ENCODE assay signal across 11 cellular contexts in genomic region chr1:88774151-88774556, GRCh38.
DNase-seq lines count a peak whose midpoint lies in the region; TF ChIP-seq lines count a peak whose summit lies in the region.
"Had no signal": no experiment of that assay in that cellular context is flagged by ENCODE, and none has a peak within 500 bp of the region (broad histone marks: within the 10 kb centered on the region; RNA-seq: fewer than 3 reads in every experiment).

No MANE protein-coding gene starts in this region.

- H3K4me1 ChIP-seq in SJSA1 (replicated peaks): peaks cover 12% of the 10 kb centered on the region
- peaks cover 4% of the 10 kb centered on the region for H3K4me1 ChIP-seq in fibroblast of lung (ENCODE audit: control insufficient read depth, extremely low read depth, insufficient read depth, low read length)

- peak overlapping the region; percentile 51 for H3K27ac ChIP-seq in SJSA1
- peak overlapping the region; percentile 13 for H3K27ac ChIP-seq in fibroblast of lung (ENCODE audit: insufficient read depth, low read length)

- peak overlapping the region; percentile 78 for H3K27ac Mint-ChIP-seq in T-helper 2 cell treated with Interferon-gamma antibody and Interleukin-4, amounts not matched to agents 5 μg/mL and 100 μg/mL, for 36 hours

- H3K36me3 ChIP-seq in SJSA1 (peaks cover 34% of the 10 kb centered on the region), fibroblast of lung (ENCODE audit: control insufficient read depth, insufficient read depth, low read length) (no peaks in the 10 kb centered on the region)

- H3K9me3 Mint-ChIP-seq in T-helper 2 cell treated with Interferon-gamma antibody and Interleukin-4, amounts not matched to agents 5 μg/mL and 100 μg/mL, for 36 hours: no peaks in the 10 kb centered on the region

- no peak overlapping the region for H3K9ac ChIP-seq in fibroblast of lung (ENCODE audit: insufficient read depth, low read length)
- H3K9ac ChIP-seq: KMS-11 had no signal

- H3K79me2 ChIP-seq in fibroblast of lung (ENCODE audit: control insufficient read depth, insufficient read depth, low read length): no peaks in the 10 kb centered on the region

- no peak overlapping the region for H3K4me3 Mint-ChIP-seq in T-helper 2 cell treated with Interferon-gamma antibody and Interleukin-4, amounts not matched to agents 5 μg/mL and 100 μg/mL, for 36 hours

- peak; percentile 35 for DNase-seq in T-helper 2 cell treated with Interferon-gamma antibody and Interleukin-4, amounts not matched to agents 5 μg/mL and 100 μg/mL, for 36 hours (ENCODE audit: low spot score)
- DNase-seq in T-helper 2 cell (no peak), SJSA1 (ENCODE audit: low read depth in 1 of 2, low spot score in 2 of 2) (no peak), fibroblast of lung (ENCODE audit: low read depth in 2 of 2) (peak in 1 of 2 donors; percentile 26), dermis blood vessel endothelial cell (no peak), GM19238 (ENCODE audit: insufficient read length, low spot score) (no peak), cardiac septum (ENCODE audit: low spot score) (no peak)
- DNase-seq in stimulated activated CD4-positive, alpha-beta T cell treated with anti-CD3 and anti-CD28 coated beads, TNF-alpha, amount 100 ng/mL, for 48 hours (ENCODE audit: low read depth in 3 of 3): peak in 2 of 3 donors; percentile 14 to 34
- DNase-seq: RPMI8226 had no signal

- TF ChIP-seq CTCF in fibroblast of lung (conservative IDR thresholded peaks at IDR 0.05 in 1 of 2, IDR thresholded peaks at IDR 0.05 in 1 of 2; ENCODE audit: low read depth in 1 of 2, low read length in 2 of 2): no peak

- no peak overlapping the region for H3K4me2 ChIP-seq in fibroblast of lung (ENCODE audit: extremely low read depth, insufficient read depth, low read length)
- H3K4me2 ChIP-seq: KMS-11 had no signal

- H4K20me1 ChIP-seq in fibroblast of lung (ENCODE audit: control insufficient read depth, extremely low read depth, insufficient read depth, low read length): no peaks in the 10 kb centered on the region

- H3K36me3 Mint-ChIP-seq in T-helper 2 cell treated with Interferon-gamma antibody and Interleukin-4, amounts not matched to agents 5 μg/mL and 100 μg/mL, for 36 hours (ENCODE audit: low read depth): peaks cover 58% of the 10 kb centered on the region

- peaks cover 13% of the 10 kb centered on the region for H3K4me1 Mint-ChIP-seq in T-helper 2 cell treated with Interferon-gamma antibody and Interleukin-4, amounts not matched to agents 5 μg/mL and 100 μg/mL, for 36 hours (ENCODE audit: low read depth)

- H2AFZ ChIP-seq in fibroblast of lung (ENCODE audit: low read length): no peak overlapping the region

- no peaks in the 10 kb centered on the region for H3K27me3 ChIP-seq in SJSA1 (replicated peaks)
- H3K27me3 ChIP-seq in fibroblast of lung (ENCODE audit: control insufficient read depth, insufficient read depth, low read length): no peaks in the 10 kb centered on the region

- no peak overlapping the region for H3K4me3 ChIP-seq in SJSA1
- H3K4me3 ChIP-seq in fibroblast of lung (replicated peaks in 1 of 4; ENCODE audit: control extremely low read depth in 1 of 4, insufficient read depth in 1 of 4, low read depth in 3 of 4, low read length in 4 of 4): no peak overlapping the region
- H3K4me3 ChIP-seq: GM12878 had no signal

- H3K9me3 ChIP-seq in SJSA1 (replicated peaks) (no peaks in the 10 kb centered on the region), fibroblast of lung (ENCODE audit: control insufficient read depth, insufficient read depth, low read depth, low read length) (no peaks in the 10 kb centered on the region)

- H3K27me3 Mint-ChIP-seq in T-helper 2 cell treated with Interferon-gamma antibody and Interleukin-4, amounts not matched to agents 5 μg/mL and 100 μg/mL, for 36 hours (ENCODE audit: low read depth): no peaks in the 10 kb centered on the region

- intact Hi-C loops in cardiac septum (cut with DNase I): no loop called here

Comparison
In these comparisons a context has a peak if more than half of its experiments do, and no peak if none do; other contexts are left out.
1. DNase-seq: peak in T-helper 2 cell treated with Interferon-gamma antibody and Interleukin-4, amounts not matched to agents 5 μg/mL and 100 μg/mL, for 36 hours (single experiment) and stimulated activated CD4-positive, alpha-beta T cell treated with anti-CD3 and anti-CD28 coated beads, TNF-alpha, amount 100 ng/mL, for 48 hours (2 of 3); none in T-helper 2 cell (0 of 5), SJSA1 (0 of 2), dermis blood vessel endothelial cell (single experiment), GM19238 (single experiment) and cardiac septum (single experiment).